1 cellular context compared by ENCODE assay signal in genomic region chr22:22687638-22688500, GRCh38.
TF ChIP-seq lines count a peak whose summit lies in the region.

No MANE protein-coding gene starts in this region.

TF ChIP-seq in GM23338, 12 proteins besides CTCF, POLR2A, EP300 and RAD21 (continued from another document):
- TF ChIP-seq, protein P1, sequence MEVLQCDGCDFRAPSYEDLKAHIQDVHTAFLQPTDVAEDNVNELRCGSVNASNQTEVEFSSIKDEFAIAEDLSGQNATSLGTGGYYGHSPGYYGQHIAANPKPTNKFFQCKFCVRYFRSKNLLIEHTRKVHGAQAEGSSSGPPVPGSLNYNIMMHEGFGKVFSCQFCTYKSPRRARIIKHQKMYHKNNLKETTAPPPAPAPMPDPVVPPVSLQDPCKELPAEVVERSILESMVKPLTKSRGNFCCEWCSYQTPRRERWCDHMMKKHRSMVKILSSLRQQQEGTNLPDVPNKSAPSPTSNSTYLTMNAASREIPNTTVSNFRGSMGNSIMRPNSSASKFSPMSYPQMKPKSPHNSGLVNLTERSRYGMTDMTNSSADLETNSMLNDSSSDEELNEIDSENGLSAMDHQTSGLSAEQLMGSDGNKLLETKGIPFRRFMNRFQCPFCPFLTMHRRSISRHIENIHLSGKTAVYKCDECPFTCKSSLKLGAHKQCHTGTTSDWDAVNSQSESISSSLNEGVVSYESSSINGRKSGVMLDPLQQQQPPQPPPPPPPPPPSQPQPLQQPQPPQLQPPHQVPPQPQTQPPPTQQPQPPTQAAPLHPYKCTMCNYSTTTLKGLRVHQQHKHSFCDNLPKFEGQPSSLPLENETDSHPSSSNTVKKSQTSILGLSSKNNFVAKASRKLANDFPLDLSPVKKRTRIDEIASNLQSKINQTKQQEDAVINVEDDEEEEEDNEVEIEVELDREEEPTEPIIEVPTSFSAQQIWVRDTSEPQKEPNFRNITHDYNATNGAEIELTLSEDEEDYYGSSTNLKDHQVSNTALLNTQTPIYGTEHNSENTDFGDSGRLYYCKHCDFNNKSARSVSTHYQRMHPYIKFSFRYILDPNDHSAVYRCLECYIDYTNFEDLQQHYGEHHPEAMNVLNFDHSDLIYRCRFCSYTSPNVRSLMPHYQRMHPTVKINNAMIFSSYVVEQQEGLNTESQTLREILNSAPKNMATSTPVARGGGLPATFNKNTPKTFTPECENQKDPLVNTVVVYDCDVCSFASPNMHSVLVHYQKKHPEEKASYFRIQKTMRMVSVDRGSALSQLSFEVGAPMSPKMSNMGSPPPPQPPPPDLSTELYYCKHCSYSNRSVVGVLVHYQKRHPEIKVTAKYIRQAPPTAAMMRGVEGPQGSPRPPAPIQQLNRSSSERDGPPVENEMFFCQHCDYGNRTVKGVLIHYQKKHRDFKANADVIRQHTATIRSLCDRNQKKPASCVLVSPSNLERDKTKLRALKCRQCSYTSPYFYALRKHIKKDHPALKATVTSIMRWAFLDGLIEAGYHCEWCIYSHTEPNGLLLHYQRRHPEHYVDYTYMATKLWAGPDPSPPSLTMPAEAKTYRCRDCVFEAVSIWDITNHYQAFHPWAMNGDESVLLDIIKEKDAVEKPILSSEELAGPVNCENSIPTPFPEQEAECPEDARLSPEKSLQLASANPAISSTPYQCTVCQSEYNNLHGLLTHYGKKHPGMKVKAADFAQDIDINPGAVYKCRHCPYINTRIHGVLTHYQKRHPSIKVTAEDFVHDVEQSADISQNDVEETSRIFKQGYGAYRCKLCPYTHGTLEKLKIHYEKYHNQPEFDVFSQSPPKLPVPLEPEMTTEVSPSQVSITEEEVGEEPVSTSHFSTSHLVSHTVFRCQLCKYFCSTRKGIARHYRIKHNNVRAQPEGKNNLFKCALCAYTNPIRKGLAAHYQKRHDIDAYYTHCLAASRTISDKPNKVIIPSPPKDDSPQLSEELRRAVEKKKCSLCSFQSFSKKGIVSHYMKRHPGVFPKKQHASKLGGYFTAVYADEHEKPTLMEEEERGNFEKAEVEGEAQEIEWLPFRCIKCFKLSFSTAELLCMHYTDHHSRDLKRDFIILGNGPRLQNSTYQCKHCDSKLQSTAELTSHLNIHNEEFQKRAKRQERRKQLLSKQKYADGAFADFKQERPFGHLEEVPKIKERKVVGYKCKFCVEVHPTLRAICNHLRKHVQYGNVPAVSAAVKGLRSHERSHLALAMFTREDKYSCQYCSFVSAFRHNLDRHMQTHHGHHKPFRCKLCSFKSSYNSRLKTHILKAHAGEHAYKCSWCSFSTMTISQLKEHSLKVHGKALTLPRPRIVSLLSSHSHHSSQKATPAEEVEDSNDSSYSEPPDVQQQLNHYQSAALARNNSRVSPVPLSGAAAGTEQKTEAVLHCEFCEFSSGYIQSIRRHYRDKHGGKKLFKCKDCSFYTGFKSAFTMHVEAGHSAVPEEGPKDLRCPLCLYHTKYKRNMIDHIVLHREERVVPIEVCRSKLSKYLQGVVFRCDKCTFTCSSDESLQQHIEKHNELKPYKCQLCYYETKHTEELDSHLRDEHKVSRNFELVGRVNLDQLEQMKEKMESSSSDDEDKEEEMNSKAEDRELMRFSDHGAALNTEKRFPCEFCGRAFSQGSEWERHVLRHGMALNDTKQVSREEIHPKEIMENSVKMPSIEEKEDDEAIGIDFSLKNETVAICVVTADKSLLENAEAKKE (CRISPR knock-in tag; IDR thresholded peaks at IDR 0.05), result no peak
- no peak for TF ChIP-seq JUNB (IDR thresholded peaks at IDR 0.05; ENCODE audit: unreplicated experiment)
